Comparison of ENCODE assay signal across 1 cellular context in genomic region chr14:69152944-69153847, GRCh38.
TF ChIP-seq lines count a peak whose summit lies in the region.

Gene DCAF5 (minus strand): TSS chr14:69153119. CDS start chr14:69152978, 141 bp downstream.

TF ChIP-seq in K562, 482 proteins besides CTCF, POLR2A, EP300 and RAD21 (continued from another document and continues in another):
- TF ChIP-seq TFE3 (CRISPR knock-in tag; IDR thresholded peaks at IDR 0.05), result no peak
- TF ChIP-seq ZNF431 (CRISPR knock-in tag; IDR thresholded peaks at IDR 0.05), result no peak
- TF ChIP-seq ATF1 (CRISPR knock-in tag; IDR thresholded peaks at IDR 0.05), result no peak
- TF ChIP-seq ATF1 (tag; IDR thresholded peaks at IDR 0.05), result peak; percentile 52; the same call in 1 of the 2 replicates
- TF ChIP-seq TSC22D4 (tag; IDR thresholded peaks at IDR 0.05), result no peak
- no peak for TF ChIP-seq USF2 (CRISPR knock-in tag; IDR thresholded peaks at IDR 0.05)
- TF ChIP-seq YBX1 (IDR thresholded peaks at IDR 0.05), result no peak
- TF ChIP-seq HEY1 (CRISPR knock-in tag; IDR thresholded peaks at IDR 0.05; ENCODE audit: borderline replicate concordance), result no peak
- no peak for TF ChIP-seq RNF2 (IDR thresholded peaks at IDR 0.05)
- TF ChIP-seq ZC3H4 (CRISPR knock-in tag; IDR thresholded peaks at IDR 0.05; ENCODE audit: borderline replicate concordance), result no peak
- TF ChIP-seq GATAD2B (IDR thresholded peaks at IDR 0.05; ENCODE audit: borderline replicate concordance), result peak; percentile 75; the same call in 1 of the 2 replicates
- peak in 1 of 3 experiments; percentile 80; a peak in 2 of 6 replicates for TF ChIP-seq ZBTB11 (CRISPR knock-in tag; IDR thresholded peaks at IDR 0.05)
- TF ChIP-seq NKRF (IDR thresholded peaks at IDR 0.05; ENCODE audit: borderline replicate concordance), result no peak
- no peak for TF ChIP-seq ZBTB12 (CRISPR knock-in tag; IDR thresholded peaks at IDR 0.05)
- TF ChIP-seq GABPB2 (CRISPR knock-in tag; conservative IDR thresholded peaks at IDR 0.05), result no peak
- no peak for TF ChIP-seq THRB (CRISPR knock-in tag; conservative IDR thresholded peaks at IDR 0.05)
- TF ChIP-seq DEAF1 (CRISPR knock-in tag; IDR thresholded peaks at IDR 0.05), result no peak
- TF ChIP-seq HDAC8 (tag; IDR thresholded peaks at IDR 0.05), result no peak
- no peak for TF ChIP-seq ZNF384 (IDR thresholded peaks at IDR 0.05; ENCODE audit: low read depth, low read length)
- TF ChIP-seq PRPF4 (IDR thresholded peaks at IDR 0.05; ENCODE audit: insufficient read depth, low read depth, low read length, poor library complexity, severe bottlenecking), result no peak
- no peak for TF ChIP-seq GABPB1 (CRISPR knock-in tag; IDR thresholded peaks at IDR 0.05)
- no peak for TF ChIP-seq ZNF507 (tag; conservative IDR thresholded peaks at IDR 0.05)
- no peak for TF ChIP-seq ELK1 (CRISPR knock-in tag; IDR thresholded peaks at IDR 0.05)
- no peak for TF ChIP-seq CUX1 (CRISPR knock-in tag; IDR thresholded peaks at IDR 0.05)
- no peak for TF ChIP-seq DDX20 (tag; IDR thresholded peaks at IDR 0.05; ENCODE audit: low read depth)
- TF ChIP-seq ZZZ3 (IDR thresholded peaks at IDR 0.05), result no peak
- TF ChIP-seq KDM5B (IDR thresholded peaks at IDR 0.05; ENCODE audit: insufficient replicate concordance, low read depth, low read length), result peak; percentile 58
- TF ChIP-seq ZFP91 (CRISPR knock-in tag; IDR thresholded peaks at IDR 0.05), result no peak
- TF ChIP-seq U2AF2 (optimal IDR thresholded peaks at IDR 0.05; ENCODE audit: low read depth, low read length), result no peak
- no peak for TF ChIP-seq E2F1 (CRISPR knock-in tag; IDR thresholded peaks at IDR 0.05)
- TF ChIP-seq RBBP5 (IDR thresholded peaks at IDR 0.05; ENCODE audit: borderline replicate concordance, insufficient read depth, low read length, poor library complexity, severe bottlenecking), result peak; percentile 82
- no peak for TF ChIP-seq GATAD2A (IDR thresholded peaks at IDR 0.05)
- no peak for TF ChIP-seq SMAD3 (CRISPR knock-in tag; conservative IDR thresholded peaks at IDR 0.05)
- no peak for TF ChIP-seq RFX1 (IDR thresholded peaks at IDR 0.05)
- TF ChIP-seq KLF1 (tag; IDR thresholded peaks at IDR 0.05), result no peak
- TF ChIP-seq ESRRA (IDR thresholded peaks at IDR 0.05; ENCODE audit: borderline replicate concordance, low read depth), result no peak; the same call in 1 of the 2 replicates
